ENCODE assay signal across 10 cellular contexts in genomic region chr2:37934591-37935513, GRCh38. TPM values are rescaled to one million over a fixed set of nuclear protein-coding genes. Genes with fewer than 3 reads are reported as not detected.
DNase-seq lines count a peak whose midpoint lies in the region; ATAC-seq and TF ChIP-seq lines count a peak whose summit lies in the region.
"Had no signal": no experiment of that assay in that cellular context is flagged by ENCODE, and none has a peak within 500 bp of the region (broad histone marks: within the 10 kb centered on the region; RNA-seq: fewer than 3 reads in every experiment).

No MANE protein-coding gene starts in this region.

- DNase-seq in T-helper 1 cell (no peak), NOMO-1 treated with DMSO at 0.1 percent for 48 hours (lab: John Stamatoyannopoulos, UW; ENCODE audit: unreplicated experiment) (peak; percentile 61), transverse colon (no peak), KG1 (lab: John Stamatoyannopoulos, UW) (no peak), heart left ventricle (no peak)
- DNase-seq in natural killer cell treated with Interleukin-12 subunit alpha and Interleukin-12 subunit beta and Interleukin-15 and Interleukin-18, amount 100 ng/mL, for 72 hours (ENCODE audit: low spot score) = no peak
- DNase-seq: activated CD8-positive, alpha-beta memory T cell treated with anti-CD3 and anti-CD28 coated beads, Interleukin-2, amount 50 U/mL, for 4 hours had no signal

- 57 to 67% methylated on average over 6 to 7 of the region's 7 CpGs for WGBS in transverse colon (ENCODE audit: low coverage in 1 of 2), 2 donors
- 49 to 64% (median 56%) methylated on average over 7 of the region's 7 CpGs for WGBS in heart left ventricle, 4 donors

- H3K36me3 ChIP-seq in transverse colon (no peaks in the 10 kb centered on the region), heart left ventricle (peaks cover 0 to 6% (median 0%) of the 10 kb centered on the region in 9 donors)

- H3K4me3 ChIP-seq in transverse colon = no peak overlapping the region
- H3K4me3 ChIP-seq in heart left ventricle = peak overlapping the region in 6 of 12 donors; percentile 5 to 35 (median 13)
- H3K4me3 ChIP-seq: K562 had no signal

- peaks cover 25% of the 10 kb centered on the region for H3K27me3 Mint-ChIP-seq in T-helper 1 cell treated with Interleukin-12 subunit alpha and Interleukin-12 subunit beta and Interleukin-4 antibody, amounts not matched to agents 30 μg/mL and 1 μg/mL, for 36 hours (ENCODE audit: low read depth)
- no peaks in the 10 kb centered on the region for H3K27me3 Mint-ChIP-seq in natural killer cell treated with Interleukin-12 subunit alpha and Interleukin-12 subunit beta and Interleukin-15 and Interleukin-18, amount 100 ng/mL, for 72 hours

- H3K27ac ChIP-seq in transverse colon (no peak overlapping the region), heart left ventricle (peak overlapping the region in 1 of 12 donors; percentile 22)

- TF ChIP-seq POLR2A in transverse colon (IDR thresholded peaks at IDR 0.05) = no peak
- TF ChIP-seq POLR2A in heart left ventricle (IDR thresholded peaks at IDR 0.05) = no peak

- intact Hi-C loops in transverse colon (cut with DNase I; ENCODE audit: low total_unique reads) = no loop called here
- intact Hi-C loops in heart left ventricle (cut with DNase I) = no loop called here

- peaks cover 0 to 10% (median 0%) of the 10 kb centered on the region in 4 donors for H3K4me1 ChIP-seq in transverse colon
- H3K4me1 ChIP-seq in heart left ventricle = peaks cover 0 to 21% (median 0%) of the 10 kb centered on the region in 12 donors

- ATAC-seq in HG02759 (IDR thresholded peaks at IDR 0.05; ENCODE audit: unreplicated experiment) (peak; percentile 90), heart left ventricle (no peak)
- no peak for ATAC-seq in natural killer cell treated with Interleukin-12 subunit alpha and Interleukin-12 subunit beta and Interleukin-15 and Interleukin-18, amount 100 ng/mL, for 72 hours
- ATAC-seq: K562 had no signal

- no peak for TF ChIP-seq EP300 in transverse colon (IDR thresholded peaks at IDR 0.05; ENCODE audit: low read depth)

- peaks cover 13% of the 10 kb centered on the region for H3K4me1 Mint-ChIP-seq in T-helper 1 cell treated with Interleukin-12 subunit alpha and Interleukin-12 subunit beta and Interleukin-4 antibody, amounts not matched to agents 30 μg/mL and 1 μg/mL, for 36 hours (ENCODE audit: low read depth)
- H3K4me1 Mint-ChIP-seq in natural killer cell treated with Interleukin-12 subunit alpha and Interleukin-12 subunit beta and Interleukin-15 and Interleukin-18, amount 100 ng/mL, for 72 hours (ENCODE audit: low read depth in 2 of 2) = peaks cover 25 to 26% of the 10 kb centered on the region in 2 donors

- no peak for TF ChIP-seq CTCF in transverse colon (IDR thresholded peaks at IDR 0.05)
- no peak for TF ChIP-seq CTCF in heart left ventricle (IDR thresholded peaks at IDR 0.05)

- no peaks in the 10 kb centered on the region for H3K9me3 ChIP-seq in transverse colon
- H3K9me3 ChIP-seq in heart left ventricle = peaks cover 0 to 7% (median 0%) of the 10 kb centered on the region in 12 donors

- H3K4me3 Mint-ChIP-seq in T-helper 1 cell treated with Interleukin-12 subunit alpha and Interleukin-12 subunit beta and Interleukin-4 antibody, amounts not matched to agents 30 μg/mL and 1 μg/mL, for 36 hours = peak overlapping the region; percentile 4
- H3K4me3 Mint-ChIP-seq in natural killer cell treated with Interleukin-12 subunit alpha and Interleukin-12 subunit beta and Interleukin-15 and Interleukin-18, amount 100 ng/mL, for 72 hours = peak overlapping the region; percentile 58

- in situ Hi-C loops in transverse colon (cut with MboI; ENCODE audit: low pct_ligation_motif_present in 1 of 4, low pct_unique_long_range_greater_than_20kb in 1 of 4, low sequenced_read_pairs in 3 of 4) = no loop called here

- peaks cover 12% of the 10 kb centered on the region for H3K9me3 Mint-ChIP-seq in T-helper 1 cell treated with Interleukin-12 subunit alpha and Interleukin-12 subunit beta and Interleukin-4 antibody, amounts not matched to agents 30 μg/mL and 1 μg/mL, for 36 hours
- H3K9me3 Mint-ChIP-seq in natural killer cell treated with Interleukin-12 subunit alpha and Interleukin-12 subunit beta and Interleukin-15 and Interleukin-18, amount 100 ng/mL, for 72 hours = peaks cover 11% of the 10 kb centered on the region

- H3K27ac Mint-ChIP-seq in T-helper 1 cell treated with Interleukin-12 subunit alpha and Interleukin-12 subunit beta and Interleukin-4 antibody, amounts not matched to agents 30 μg/mL and 1 μg/mL, for 36 hours = no peak overlapping the region
- peak overlapping the region in 1 of 2 donors; percentile 50 for H3K27ac Mint-ChIP-seq in natural killer cell treated with Interleukin-12 subunit alpha and Interleukin-12 subunit beta and Interleukin-15 and Interleukin-18, amount 100 ng/mL, for 72 hours

- peaks cover 3% of the 10 kb centered on the region for H3K36me3 Mint-ChIP-seq in T-helper 1 cell treated with Interleukin-12 subunit alpha and Interleukin-12 subunit beta and Interleukin-4 antibody, amounts not matched to agents 30 μg/mL and 1 μg/mL, for 36 hours (ENCODE audit: low read depth)
- peaks cover 23% of the 10 kb centered on the region for H3K36me3 Mint-ChIP-seq in natural killer cell treated with Interleukin-12 subunit alpha and Interleukin-12 subunit beta and Interleukin-15 and Interleukin-18, amount 100 ng/mL, for 72 hours

- H3K27me3 ChIP-seq in transverse colon (no peaks in the 10 kb centered on the region), heart left ventricle (no peaks in the 10 kb centered on the region)

RNA-seq across cellular contexts. Expression of gene RMDN2, which starts 9.8 kb away (rescaled TPM):
- 1 to 10 TPM; 3.2 to 5.5 TPM for total RNA-seq in natural killer cell treated with Interleukin-12 subunit alpha and Interleukin-12 subunit beta and Interleukin-15 and Interleukin-18, amount 100 ng/mL, for 72 hours
- total RNA-seq in transverse colon = 10 to 100 TPM; 12.3 to 48.3 (median 28.9) TPM
- 1 to 10 TPM; 3.4 to 7.2 (median 5.8) TPM for total RNA-seq in heart left ventricle
- polyA plus RNA-seq in heart left ventricle = 1 to 10 TPM; 2.7 to 4.0 TPM
